Comparison of ENCODE assay signal across 11 cellular contexts in genomic region chr18:2997429-2997828, GRCh38. TPM values are rescaled to one million over a fixed set of nuclear protein-coding genes. Genes with fewer than 3 reads are reported as not detected.
DNase-seq lines count a peak whose midpoint lies in the region; ATAC-seq and TF ChIP-seq lines count a peak whose summit lies in the region.
"Had no signal": no experiment of that assay in that cellular context is flagged by ENCODE, and none has a peak within 500 bp of the region (broad histone marks: within the 10 kb centered on the region; RNA-seq: fewer than 3 reads in every experiment).

No MANE protein-coding gene starts in this region.

- H3K4me1 ChIP-seq in BLaER1 (peaks cover 41% of the 10 kb centered on the region), KMS-11 (ENCODE audit: low read depth, poor library complexity, severe bottlenecking) (peaks cover 30% of the 10 kb centered on the region)
- H3K4me1 ChIP-seq: SJCRH30 had no signal

- H3K4me3 Mint-ChIP-seq in chondrocyte (ENCODE audit: unreplicated experiment) (peak overlapping the region; percentile 3), osteocyte (ENCODE audit: unreplicated experiment) (peak overlapping the region; percentile 4)

- H3K27me3 Mint-ChIP-seq in chondrocyte (ENCODE audit: low read depth) (no peaks in the 10 kb centered on the region), osteocyte (ENCODE audit: unreplicated experiment) (no peaks in the 10 kb centered on the region)

- peaks cover 5% of the 10 kb centered on the region; the same call in 1 of the 2 replicates for H3K79me2 ChIP-seq in KMS-11 (ENCODE audit: insufficient read depth, low read depth)

- H3K9ac ChIP-seq in BLaER1: no peak overlapping the region; the same call in 1 of the 2 replicates
- no peak overlapping the region for H3K9ac ChIP-seq in KMS-11

- H3K27me3 ChIP-seq in BLaER1 (no peaks in the 10 kb centered on the region), KMS-11 (ENCODE audit: insufficient read depth, low read depth) (no peaks in the 10 kb centered on the region)
- H3K27me3 ChIP-seq: SJCRH30 had no signal

- DNase-seq in chondrocyte (ENCODE audit: low spot score): no peak
- no peak for DNase-seq in osteocyte (ENCODE audit: extremely low spot score, unreplicated experiment)
- DNase-seq in SKM-1 treated with dmso at 0.1 percent for 144 hours (lab: John Stamatoyannopoulos, UW; ENCODE audit: unreplicated experiment): no peak
- DNase-seq in RWPE1 (ENCODE audit: low spot score): no peak
- DNase-seq: activated CD4-positive, CD25-positive, alpha-beta regulatory T cell treated with anti-CD3 and anti-CD28 coated beads, Interleukin-2, amount 50 U/mL, for 72 hours; NCI-H345; SJCRH30 had no signal

- H3K9me3 ChIP-seq in BLaER1: peaks cover 2% of the 10 kb centered on the region
- H3K9me3 ChIP-seq: SJCRH30 had no signal

- peak overlapping the region; percentile 27 for H3K4me2 ChIP-seq in BLaER1
- no peak overlapping the region for H3K4me2 ChIP-seq in KMS-11

- H3K27ac ChIP-seq in BLaER1: no peak overlapping the region
- 0 out of 2 replicates have a peak overlapping the region, but pooled peaks have one; percentile 30 for H3K27ac ChIP-seq in KMS-11
- H3K27ac ChIP-seq in RWPE1: no peak overlapping the region
- H3K27ac ChIP-seq: SJCRH30 had no signal

- H3K27ac Mint-ChIP-seq in chondrocyte (ENCODE audit: unreplicated experiment) (peak overlapping the region; percentile 83), osteocyte (ENCODE audit: unreplicated experiment) (peak overlapping the region; percentile 92)

- H4K20me1 ChIP-seq in BLaER1 (peaks cover 54% of the 10 kb centered on the region), KMS-11 (ENCODE audit: insufficient read depth) (no peaks in the 10 kb centered on the region)

- peaks cover 2% of the 10 kb centered on the region for H3K36me3 Mint-ChIP-seq in chondrocyte (ENCODE audit: low read depth)
- H3K36me3 Mint-ChIP-seq in osteocyte (ENCODE audit: unreplicated experiment): peaks cover 19% of the 10 kb centered on the region

- ATAC-seq in GM18868 (IDR thresholded peaks at IDR 0.05; ENCODE audit: unreplicated experiment): no peak
- no peak for ATAC-seq in GM21619 (IDR thresholded peaks at IDR 0.05; ENCODE audit: unreplicated experiment)

- CTCF ChIA-PET in RWPE1 (lab: Yijun Ruan, JAX): interaction anchor here (0.7 to 1.2 kb wide), 2 partner anchors 8 to 16 kb away, joined by 3 read pairs; no protein-coding TSS in a partner anchor

- TF ChIP-seq CTCF in KMS-11 (conservative IDR thresholded peaks at IDR 0.05; ENCODE audit: low read depth, low read length) (no peak), chondrocyte (IDR thresholded peaks at IDR 0.05) (no peak), osteocyte (IDR thresholded peaks at IDR 0.05) (no peak), RWPE1 (conservative IDR thresholded peaks at IDR 0.05; ENCODE audit: low read depth) (no peak)

- H3K9me3 Mint-ChIP-seq in chondrocyte (ENCODE audit: low read depth) (peaks cover 8% of the 10 kb centered on the region), osteocyte (ENCODE audit: unreplicated experiment) (no peaks in the 10 kb centered on the region)

- peaks cover 65% of the 10 kb centered on the region for H3K4me1 Mint-ChIP-seq in chondrocyte (ENCODE audit: low read depth)
- H3K4me1 Mint-ChIP-seq in osteocyte (ENCODE audit: unreplicated experiment): peaks cover 35% of the 10 kb centered on the region

- H2AFZ ChIP-seq in KMS-11 (ENCODE audit: low read depth): no peak overlapping the region

- H3K4me3 ChIP-seq in BLaER1: no peak overlapping the region
- H3K4me3 ChIP-seq in KMS-11 (IDR thresholded peaks at IDR 0.05; ENCODE audit: insufficient read depth, low read depth, low read length): no peak overlapping the region
- H3K4me3 ChIP-seq: SJCRH30 had no signal

- POLR2A ChIA-PET in RWPE1 (lab: Yijun Ruan, JAX; ENCODE audit: low non-redundant PET): no interaction called here

- H3K36me3 ChIP-seq in BLaER1 (peaks cover 27% of the 10 kb centered on the region), KMS-11 (ENCODE audit: insufficient read depth) (no peaks in the 10 kb centered on the region)
- H3K36me3 ChIP-seq: SJCRH30 had no signal

RNA-seq across cellular contexts. Expression of gene LPIN2, which starts 15.5 kb away (rescaled TPM):
- total RNA-seq in chondrocyte: 30.3 to 38.7 TPM (median 38.6 TPM) in 3 replicates
- total RNA-seq in osteocyte: 34.8 and 36.9 TPM in 2 replicates
